8 cellular contexts compared by ENCODE assay signal in the genomic region with DNA sequence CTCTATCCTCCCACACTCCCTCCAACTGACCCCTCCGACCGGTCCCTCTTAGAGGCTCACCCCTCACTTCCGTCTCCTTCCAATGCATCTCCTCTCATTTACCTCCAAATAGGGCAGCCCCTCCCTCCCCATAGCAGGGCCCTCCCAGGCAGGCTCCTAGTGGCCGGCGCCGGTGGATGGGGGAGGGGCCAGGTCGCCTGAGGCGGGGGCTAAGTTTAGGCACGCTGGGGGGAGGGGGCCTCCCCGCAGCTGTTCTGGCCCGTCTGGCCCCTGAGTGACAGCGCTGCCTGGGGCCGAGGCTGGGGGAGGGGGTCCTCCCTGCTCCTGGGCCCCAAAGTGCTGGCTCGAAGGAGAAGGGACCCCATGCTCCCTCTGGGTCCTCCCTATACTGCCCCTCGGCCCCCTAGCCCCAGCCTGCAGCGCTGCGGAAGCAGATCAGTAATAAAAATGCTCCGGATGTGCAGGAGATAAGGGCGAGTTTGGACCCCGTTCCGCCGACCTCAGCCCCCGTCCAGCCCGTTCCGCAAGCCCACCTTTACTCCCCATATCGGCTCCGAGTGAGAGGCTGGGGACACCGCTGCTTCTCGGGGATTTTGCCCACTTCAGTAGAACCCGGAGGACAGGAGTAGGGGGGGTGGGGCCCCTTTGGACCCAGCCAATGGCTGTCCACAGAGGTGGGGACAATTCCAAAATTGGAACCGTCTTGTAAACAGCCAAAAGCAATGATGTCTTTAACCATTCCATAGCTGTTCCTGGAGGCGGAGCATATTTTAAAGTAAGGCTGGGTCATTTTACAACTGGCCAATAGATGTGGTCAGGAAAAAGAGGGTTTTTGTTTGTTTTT. TPM values are rescaled to one million over a fixed set of nuclear protein-coding genes. Genes with fewer than 3 reads are reported as not detected.
DNase-seq lines count a peak whose midpoint lies in the region; ATAC-seq and TF ChIP-seq lines count a peak whose summit lies in the region.

No MANE protein-coding gene starts in this region.

- H4K20me1 ChIP-seq in PC-9 (ENCODE audit: insufficient read depth): 0 out of 2 replicates have a peak, but pooled peaks cover 3% of the 10 kb centered on the region

- H3K36me3 ChIP-seq in PC-9 (ENCODE audit: low read depth): no peaks in the 10 kb centered on the region
- no peaks in the 10 kb centered on the region for H3K36me3 ChIP-seq in mucosa of rectum (ENCODE audit: control insufficient read depth in 2 of 2, insufficient read depth in 2 of 2, low read length in 2 of 2)

- peaks cover 10% of the 10 kb centered on the region for H3K36me3 Mint-ChIP-seq in endothelial cell (ENCODE audit: low read depth, unreplicated experiment)

- H3K27ac ChIP-seq in PC-9: peak overlapping the region; percentile 11; the same call in 1 of the 2 replicates
- peak overlapping the region; percentile 46 to 56 for H3K27ac ChIP-seq in mucosa of rectum (ENCODE audit: low read depth in 2 of 2, low read length in 2 of 2)

- peaks cover 43% of the 10 kb centered on the region for H3F3A ChIP-seq in PC-9 (ENCODE audit: insufficient read depth, low read depth)

- no peaks in the 10 kb centered on the region for H3K79me2 ChIP-seq in PC-9 (ENCODE audit: low read depth)

- H3K4me3 ChIP-seq in GM12865 (ENCODE audit: low read depth, low read length) (peak overlapping the region; percentile 75), PC-9 (peak overlapping the region; percentile 61), mucosa of rectum (ENCODE audit: low read length in 2 of 2) (peak overlapping the region; percentile 66 to 71)

- peaks cover 13% of the 10 kb centered on the region for H3K4me1 Mint-ChIP-seq in endothelial cell (ENCODE audit: unreplicated experiment)

- H3K9me2 ChIP-seq in PC-9 (ENCODE audit: insufficient read depth): no peaks in the 10 kb centered on the region

- peak; percentile 81 for DNase-seq in GM12865 (ENCODE audit: low read depth)
- peak; percentile 72 to 78 for DNase-seq in PC-9
- peak; percentile 47 for DNase-seq in endothelial cell (ENCODE audit: low spot score)
- no peak for DNase-seq in ureter (ENCODE audit: low spot score)
- no peak for DNase-seq in KG1 (lab: John Stamatoyannopoulos, UW)

- H3K27me3 ChIP-seq in PC-9 (ENCODE audit: insufficient read depth, low read depth) (no peaks in the 10 kb centered on the region), mucosa of rectum (ENCODE audit: control insufficient read depth in 2 of 2, insufficient read depth in 2 of 2, low read length in 2 of 2) (peaks cover 7 to 8% of the 10 kb centered on the region in 2 donors)

- POLR2A ChIA-PET in PC-9 (lab: Charles Lee; ENCODE audit: unreplicated experiment): interaction anchor here (0.5 to 0.6 kb wide), 3 partner anchors 88 to 400 kb away, joined by 4 read pairs; a partner anchor contains a TSS

- BruUV-seq in PC-9 (replicated peaks; lab: Mats Ljungman, UMichigan): no TSS peak

- H3K9me3 ChIP-seq in PC-9 (ENCODE audit: insufficient read depth, low read depth) (no peaks in the 10 kb centered on the region), mucosa of rectum (ENCODE audit: control insufficient read depth in 2 of 2, low read length in 2 of 2) (no peaks in the 10 kb centered on the region)

- CTCF ChIA-PET in PC-9 (lab: Charles Lee): interaction anchor here (0.6 kb wide), 3 partner anchors 11 to 279 kb away, joined by 3 to 8 read pairs (median 6); no protein-coding TSS in a partner anchor

- H3K4me1 ChIP-seq in PC-9 (replicated peaks; ENCODE audit: insufficient read depth) (peaks cover 11% of the 10 kb centered on the region; the same call in 1 of the 2 replicates), mucosa of rectum (ENCODE audit: control insufficient read depth in 2 of 2, insufficient read depth in 2 of 2, low read length in 2 of 2) (peaks cover 18 to 19% of the 10 kb centered on the region in 2 donors)

- peak overlapping the region; percentile 79 for H2AFZ ChIP-seq in PC-9

- H3K27me3 Mint-ChIP-seq in endothelial cell (ENCODE audit: unreplicated experiment): peaks cover 17% of the 10 kb centered on the region

- H3K4me2 ChIP-seq in PC-9: peak overlapping the region; percentile 79

- H3K4me3 Mint-ChIP-seq in endothelial cell (ENCODE audit: unreplicated experiment): peak overlapping the region; percentile 90

- intact Hi-C loops in PC-9 (cut with micrococcal nuclease; ENCODE audit: unreplicated experiment): loop anchor here (2.0 kb wide), 2 partner anchors 36 to 150 kb away; no protein-coding TSS in a partner anchor

- H3K27ac Mint-ChIP-seq in endothelial cell (ENCODE audit: unreplicated experiment): peak overlapping the region; percentile 66

- no peaks in the 10 kb centered on the region for H3K9me3 Mint-ChIP-seq in endothelial cell (ENCODE audit: unreplicated experiment)

- ATAC-seq in HG02623 (IDR thresholded peaks at IDR 0.05; ENCODE audit: unreplicated experiment) (no peak), HG03520 (IDR thresholded peaks at IDR 0.05; ENCODE audit: unreplicated experiment) (no peak)

- H3K9ac ChIP-seq in mucosa of rectum (ENCODE audit: low read depth in 1 of 2, low read length in 2 of 2): peak overlapping the region; percentile 47 to 68

- no peak for TF ChIP-seq CTCF in GM12865 (IDR thresholded peaks at IDR 0.05; ENCODE audit: insufficient read depth, low read depth, low read length, missing control alignments)
- TF ChIP-seq CTCF in PC-9 (conservative IDR thresholded peaks at IDR 0.05): no peak
- TF ChIP-seq CTCF in endothelial cell (IDR thresholded peaks at IDR 0.05; ENCODE audit: unreplicated experiment): no peak

RNA-seq across cellular contexts. Expression of a gene that starts 4.0 kb away (rescaled TPM):
- total RNA-seq in PC-9 (2021) (49.6 and 50.1 TPM in 2 replicates), endothelial cell (ENCODE audit: unreplicated experiment) (25.3 TPM), ureter (5.8 TPM)

RNA-seq across cellular contexts. Expression of a gene that starts 5.4 kb away (rescaled TPM):
- total RNA-seq in PC-9 (2021) (5.0 and 9.5 TPM in 2 replicates), endothelial cell (ENCODE audit: unreplicated experiment) (0.33 TPM), ureter (1.4 TPM)

RNA-seq across cellular contexts. Expression of a gene that starts 14.4 kb away (rescaled TPM):
- total RNA-seq in PC-9 (2021): 123 and 155 TPM in 2 replicates
- total RNA-seq in endothelial cell (ENCODE audit: unreplicated experiment): 246 TPM
- 90.1 TPM for total RNA-seq in ureter

RNA-seq across cellular contexts. Expression of a gene that starts 25.1 kb away (rescaled TPM):
- 7.9 and 16.5 TPM in 2 replicates for total RNA-seq in PC-9 (2021)
- total RNA-seq in endothelial cell (ENCODE audit: unreplicated experiment): 64.2 TPM
- 1.5 TPM for total RNA-seq in ureter

Comparison
In these comparisons a context has a peak if more than half of its experiments do, and no peak if none do; other contexts are left out.
1. DNase-seq: peak in GM12865 (single experiment), PC-9 (2 of 2) and endothelial cell (single experiment); none in ureter (single experiment) and KG1 (single experiment).
2. Peak in every context shown above with its lines, with median percentiles within 50 percentile points of each other: H3K4me3 ChIP-seq.